ENCODE assay signal across 30 cellular contexts in genomic region chr7:128710391-128710930, GRCh38. TPM values are rescaled to one million over a fixed set of nuclear protein-coding genes. Genes with fewer than 3 reads are reported as not detected.
A peak's percentile ranks its signal among the peaks of the same experiment; 100 is the strongest.
DNase-seq lines count a peak whose midpoint lies in the region; ATAC-seq, FAIRE-seq and TF ChIP-seq lines count a peak whose summit lies in the region.
"Had no signal": no experiment of that assay in that cellular context is flagged by ENCODE, and none has a peak within 500 bp of the region (broad histone marks: within the 10 kb centered on the region; RNA-seq: fewer than 3 reads in every experiment).

No MANE protein-coding gene starts in this region.

- no peak for TF ChIP-seq RAD21 in K562 (CRISPR knock-in tag; conservative IDR thresholded peaks at IDR 0.05 in 1 of 2, IDR thresholded peaks at IDR 0.05 in 1 of 2)

- CTCF ChIA-PET in K562 (lab: Yijun Ruan, JAX; ENCODE audit: low intra/inter-chr PET ratio): no interaction called here

- POLR2A ChIA-PET in K562 (lab: Yijun Ruan, JAX): interaction anchor here (0.6 to 4.5 kb wide), 2 partner anchors 29 to 357 kb away, joined by 3 to 24 read pairs; partner anchors contain the start of gene CALU

- FAIRE-seq in K562 (lab: Jason Lieb, UNC): no peak
- FAIRE-seq: D721Med, endothelial cell of umbilical vein, GM12892, pancreas had no signal

- intact Hi-C loops in K562 (cut with micrococcal nuclease): no loop called here

- H3K9me3 ChIP-seq in K562 (replicated peaks; ENCODE audit: control insufficient read depth, insufficient read depth, low read depth, low read length): no peaks in the 10 kb centered on the region
- H3K9me3 ChIP-seq: ascending aorta, left ventricle myocardium inferior, pancreas, SK-N-SH had no signal

- no peak overlapping the region for H3K27ac ChIP-seq in K562 (ENCODE audit: extremely low read depth, low read depth, low read length)
- H3K27ac ChIP-seq: ascending aorta, C4-2B, hepatocyte, left ventricle myocardium inferior, pancreas, spleen had no signal

- no peak overlapping the region for H2AFZ ChIP-seq in K562 (ENCODE audit: low read depth, low read length)
- H2AFZ ChIP-seq: hepatocyte had no signal

- 0 out of 5 replicates have a peak, but pooled peaks cover 0 to 3% of the 10 kb centered on the region in 2 experiments for H3K4me1 ChIP-seq in K562 (replicated peaks in 1 of 2; ENCODE audit: control insufficient read depth in 2 of 2, insufficient read depth in 2 of 2, low read length in 2 of 2)
- H3K4me1 ChIP-seq: ascending aorta, pancreas had no signal

- no peak for TF ChIP-seq CTCF in K562 (IDR thresholded peaks at IDR 0.05 in 2 of 3, conservative IDR thresholded peaks at IDR 0.05 in 1 of 3; ENCODE audit: insufficient read depth in 2 of 3, low read depth in 1 of 3, low read length in 3 of 3)

- no peak for ATAC-seq in K562
- ATAC-seq in activated naive CD4-positive, alpha-beta T cell treated with anti-CD3 and anti-CD28 coated beads, Interleukin-2, amount 50 U/mL, for 72 hours: no peak
- ATAC-seq: natural killer cell treated with Interleukin-12 subunit alpha and Interleukin-12 subunit beta and Interleukin-15 and Interleukin-18, amount 100 ng/mL, for 72 hours; pancreas; stimulated activated memory B cell treated with anti-CD40 and anti-IgM and Interleukin-4, amounts not matched to agents 10 μg/mL and 1 μg/mL and 100 μg/mL, for 72 hours had no signal

- no peaks in the 10 kb centered on the region for H4K20me1 ChIP-seq in K562 (replicated peaks; ENCODE audit: control insufficient read depth, insufficient read depth, low read length)

- BruUV-seq in K562 (replicated peaks; lab: Mats Ljungman, UMichigan): no TSS peak

- no peak for TF ChIP-seq POLR2A in K562 (conservative IDR thresholded peaks at IDR 0.05)

- peak; percentile 28 for DNase-seq in ELR (ENCODE audit: low read depth)
- DNase-seq in MV-4-11 (lab: John Stamatoyannopoulos, UW): peak; percentile 77
- no peak for DNase-seq in K562 (ENCODE audit: extremely low read depth in 1 of 4, low spot score in 3 of 4)
- peak; percentile 12 for DNase-seq in islet precursor cell
- no peak for DNase-seq in activated naive CD4-positive, alpha-beta T cell treated with anti-CD3 and anti-CD28 coated beads, Interleukin-2, amount 50 U/mL, for 72 hours (ENCODE audit: low spot score in 2 of 2)
- no peak for DNase-seq in NCI-H187 treated with DMSO at 0.1 percent for 48 hours (lab: John Stamatoyannopoulos, UW)
- DNase-seq in DMS53 treated with DMSO at 0.1 percent for 48 hours (lab: John Stamatoyannopoulos, UW; ENCODE audit: unreplicated experiment): no peak
- DNase-seq: activated B cell treated with CpG ODN at 0.5 μM for 24 hours; activated naive CD4-positive, alpha-beta T cell treated with anti-CD3 and anti-CD28 coated beads, Interleukin-2, amount 50 U/mL, for 16 hours; cerebellar nuclear complex; foreskin melanocyte; KBM-7; left ventricle myocardium inferior; NCI-H1694; NCI-H2171 treated with DMSO at 0.1 percent for 48 hours; NCI-H526; pancreas; RPMI8226; SK-N-SH; spleen; stimulated activated CD4-positive, alpha-beta T cell treated with anti-CD3 and anti-CD28 coated beads, Interleukin-4, amount 100 ng/mL, for 1 hour; T1000 had no signal

- in situ Hi-C loops in K562 (cut with MboI): no loop called here

- no peaks in the 10 kb centered on the region for H3K79me2 ChIP-seq in K562 (ENCODE audit: control insufficient read depth, insufficient read depth, low read length)
- H3K79me2 ChIP-seq: hepatocyte had no signal

- no peaks in the 10 kb centered on the region for H3K36me3 Mint-ChIP-seq in activated naive CD4-positive, alpha-beta T cell treated with anti-CD3 and anti-CD28 coated beads, Interleukin-2, amount 50 U/mL, for 72 hours
- H3K36me3 Mint-ChIP-seq: natural killer cell treated with Interleukin-12 subunit alpha and Interleukin-12 subunit beta and Interleukin-15 and Interleukin-18, amount 100 ng/mL, for 72 hours; stimulated activated memory B cell treated with anti-CD40 and anti-IgM and Interleukin-4, amounts not matched to agents 10 μg/mL and 1 μg/mL and 100 μg/mL, for 72 hours had no signal

- no peaks in the 10 kb centered on the region for H3K9me3 Mint-ChIP-seq in activated naive CD4-positive, alpha-beta T cell treated with anti-CD3 and anti-CD28 coated beads, Interleukin-2, amount 50 U/mL, for 72 hours
- H3K9me3 Mint-ChIP-seq: activated B cell treated with CpG ODN at 0.5 μM for 24 hours; natural killer cell treated with Interleukin-12 subunit alpha and Interleukin-12 subunit beta and Interleukin-15 and Interleukin-18, amount 100 ng/mL, for 72 hours; stimulated activated memory B cell treated with anti-CD40 and anti-IgM and Interleukin-4, amounts not matched to agents 10 μg/mL and 1 μg/mL and 100 μg/mL, for 72 hours had no signal

- no peak overlapping the region for H3K4me2 ChIP-seq in K562 (ENCODE audit: insufficient read depth, low read length)
- H3K4me2 ChIP-seq: hepatocyte, SK-N-SH had no signal

- WGBS in K562 (ENCODE audit: insufficient coverage, low coverage, missing lambda C conversion rate): 36% methylated on average over 8 of the region's 8 CpGs

- peaks cover 9 to 15% of the 10 kb centered on the region in 2 experiments; a peak in 4 of 5 replicates for H3K27me3 ChIP-seq in K562 (ENCODE audit: control insufficient read depth in 2 of 2, insufficient read depth in 2 of 2, low read length in 2 of 2)
- H3K27me3 ChIP-seq: ascending aorta, hepatocyte, pancreas, spleen had no signal

- H3K27ac Mint-ChIP-seq in activated naive CD4-positive, alpha-beta T cell treated with anti-CD3 and anti-CD28 coated beads, Interleukin-2, amount 50 U/mL, for 72 hours: no peak overlapping the region
- H3K27ac Mint-ChIP-seq: activated B cell treated with CpG ODN at 0.5 μM for 24 hours; natural killer cell treated with Interleukin-12 subunit alpha and Interleukin-12 subunit beta and Interleukin-15 and Interleukin-18, amount 100 ng/mL, for 72 hours; stimulated activated memory B cell treated with anti-CD40 and anti-IgM and Interleukin-4, amounts not matched to agents 10 μg/mL and 1 μg/mL and 100 μg/mL, for 72 hours had no signal

- no peaks in the 10 kb centered on the region for H3K9me1 ChIP-seq in K562 (ENCODE audit: control insufficient read depth, insufficient read depth, low read length)

- no peaks in the 10 kb centered on the region for H3K36me3 ChIP-seq in K562 (ENCODE audit: control insufficient read depth, insufficient read depth, low read length)
- H3K36me3 ChIP-seq: ascending aorta, left ventricle myocardium inferior, pancreas, spleen had no signal

- H3K4me3 ChIP-seq in K562: no peak overlapping the region
- H3K4me3 ChIP-seq: ascending aorta, hepatocyte, left ventricle myocardium inferior, pancreas, spleen had no signal

- H3K9ac ChIP-seq in K562 (ENCODE audit: insufficient read depth in 1 of 2, low read depth in 2 of 2, low read length in 2 of 2): no peak overlapping the region
- H3K9ac ChIP-seq: SK-N-SH had no signal

- no peak for TF ChIP-seq EP300 in K562 (IDR thresholded peaks at IDR 0.05; ENCODE audit: low read length)

TF ChIP-seq in K562, 482 proteins besides CTCF, POLR2A, EP300 and RAD21 (continues in another document):
- TF ChIP-seq C11orf30 (IDR thresholded peaks at IDR 0.05; ENCODE audit: low read depth) (peak; percentile 65; the same call in 1 of the 2 replicates), MEF2A (IDR thresholded peaks at IDR 0.05; ENCODE audit: control insufficient read depth, low read depth, low read length) (no peak), SIN3A (IDR thresholded peaks at IDR 0.05; ENCODE audit: borderline replicate concordance in 2 of 2, control insufficient read depth in 1 of 2, low read depth in 2 of 2, low read length in 2 of 2) (no peak)

RNA-seq across cellular contexts. Expression of gene CALU, which starts 28.7 kb away (rescaled TPM):
- total RNA-seq in K562 (2011; cell fraction: chromatin; rRNA removed; ENCODE audit: low replicate concordance): 110 and 296 TPM in 2 replicates
- total RNA-seq in K562 (2011; cell fraction: nucleolus; rRNA removed): 143 and 167 TPM in 2 replicates
- total RNA-seq in K562 (2011; cell fraction: nucleoplasm; rRNA removed): 289 and 411 TPM in 2 replicates
- total RNA-seq in K562 (2014; rRNA removed) (171 and 210 TPM in 2 replicates), K562 (2014; rRNA removed; fragmentation: Illumina TruSeq; extraction: Trizol) (261 and 289 TPM in 2 replicates), K562 (2015; rRNA removed; fragmentation: Illumina TruSeq; extraction: Trizol) (252 and 263 TPM in 2 replicates), K562 (2021) (166 and 170 TPM in 2 replicates)
- polyA plus RNA-seq in K562 (2011; rRNA removed) (167 and 193 TPM in 2 replicates), K562 (2014; fragmentation: Illumina TruSeq; extraction: Trizol) (211 and 265 TPM in 2 replicates), K562 (2014; fragmentation: Nextera tagmentation; extraction: Ambion mirVana) (100 to 1,000 TPM; 215 to 286 TPM), K562 (2014; rRNA removed) (173 and 177 TPM in 2 replicates)
- polyA plus RNA-seq in K562 (2011; cell fraction: cytosol; rRNA removed): 48.3 and 113 TPM in 2 replicates
- polyA plus RNA-seq in K562 (2011; cell fraction: nucleus; rRNA removed): 43.6 and 64.9 TPM in 2 replicates
- polyA plus RNA-seq in K562 (2012): 185 and 229 TPM in 2 replicates
- polyA minus RNA-seq in K562 (2011; rRNA and poly(A)+ RNA removed): 359 and 418 TPM in 2 replicates
- 111 and 121 TPM in 2 replicates for polyA minus RNA-seq in K562 (2011; cell fraction: cytosol; rRNA and poly(A)+ RNA removed)
- 25.2 and 55.2 TPM in 2 replicates for polyA minus RNA-seq in K562 (2011; cell fraction: nucleus; rRNA and poly(A)+ RNA removed)
- total RNA-seq in activated naive CD4-positive, alpha-beta T cell treated with anti-CD3 and anti-CD28 coated beads, Interleukin-2, amount 50 U/mL, for 72 hours: 10 to 100 TPM; 28.6 to 48.9 TPM

RNA-seq across cellular contexts. Expression of gene GARIN1A, which starts 38.4 kb away (rescaled TPM):
- total RNA-seq in K562 (2011; cell fraction: chromatin; rRNA removed; ENCODE audit: low replicate concordance): 0.12 and 0.33 TPM in 2 replicates
- under 0.01 and 0.13 TPM in 2 replicates for total RNA-seq in K562 (2011; cell fraction: nucleolus; rRNA removed)
- total RNA-seq in K562 (2011; cell fraction: nucleoplasm; rRNA removed): 0.15 TPM in 2 replicates
- not detected in 2 replicates for total RNA-seq in K562 (2014; rRNA removed)
- total RNA-seq in K562 (2014; rRNA removed; fragmentation: Illumina TruSeq; extraction: Trizol): 0.04 and 0.16 TPM in 2 replicates
- 0.04 and 0.07 TPM in 2 replicates for total RNA-seq in K562 (2015; rRNA removed; fragmentation: Illumina TruSeq; extraction: Trizol)
- total RNA-seq in K562 (2021): 0.25 TPM in 1 of 2 replicates, not detected in the other
- polyA plus RNA-seq in K562 (2011; rRNA removed): 0.04 TPM in 1 of 2 replicates, not detected in the other
- polyA plus RNA-seq in K562 (2011; cell fraction: cytosol; rRNA removed): under 0.01 TPM in 1 of 2 replicates, not detected in the other
- polyA plus RNA-seq in K562 (2011; cell fraction: nucleus; rRNA removed): 0.06 TPM in 2 replicates
- 0.04 and 0.39 TPM in 2 replicates for polyA plus RNA-seq in K562 (2012)
- not detected in 2 replicates for polyA plus RNA-seq in K562 (2014; fragmentation: Illumina TruSeq; extraction: Trizol)
- polyA plus RNA-seq in K562 (2014; fragmentation: Nextera tagmentation; extraction: Ambion mirVana): under 1 TPM; 0.01 TPM
- polyA plus RNA-seq in K562 (2014; rRNA removed): 0.41 TPM in 1 of 2 replicates, not detected in the other
- polyA minus RNA-seq in K562 (2011; rRNA and poly(A)+ RNA removed): not detected in 2 replicates
- not detected in 2 replicates for polyA minus RNA-seq in K562 (2011; cell fraction: cytosol; rRNA and poly(A)+ RNA removed)
- not detected in 2 replicates for polyA minus RNA-seq in K562 (2011; cell fraction: nucleus; rRNA and poly(A)+ RNA removed)
- total RNA-seq in activated naive CD4-positive, alpha-beta T cell treated with anti-CD3 and anti-CD28 coated beads, Interleukin-2, amount 50 U/mL, for 72 hours: 1 to 10 TPM in 1 of 2 donors, under 1 TPM in 1; 0.14 to 1.1 TPM

Comparison
In these comparisons a context has a peak if more than half of its experiments do, and no peak if none do; other contexts are left out.
1. DNase-seq: peak in ELR (single experiment), MV-4-11 (single experiment) and islet precursor cell (single experiment); none in K562 (0 of 4), activated naive CD4-positive, alpha-beta T cell treated with anti-CD3 and anti-CD28 coated beads, Interleukin-2, amount 50 U/mL, for 72 hours (0 of 2), NCI-H187 treated with DMSO at 0.1 percent for 48 hours (single experiment) and DMS53 treated with DMSO at 0.1 percent for 48 hours (single experiment).